Comparison of ENCODE assay signal across 13 cellular contexts in genomic region chr2:240856151-240856980, GRCh38. TPM values are rescaled to one million over a fixed set of nuclear protein-coding genes. Genes with fewer than 3 reads are reported as not detected.
A peak's percentile ranks its signal among the peaks of the same experiment; 100 is the strongest.
DNase-seq lines count a peak whose midpoint lies in the region; ATAC-seq and TF ChIP-seq lines count a peak whose summit lies in the region.
"Had no signal": no experiment of that assay in that cellular context is flagged by ENCODE, and none has a peak within 500 bp of the region (broad histone marks: within the 10 kb centered on the region; RNA-seq: fewer than 3 reads in every experiment).

No MANE protein-coding gene starts in this region.

- H3K27me3 ChIP-seq in left ventricle myocardium inferior (ENCODE audit: low read depth) = no peaks in the 10 kb centered on the region
- no peaks in the 10 kb centered on the region for H3K27me3 ChIP-seq in aorta (ENCODE audit: control insufficient read depth in 1 of 2, insufficient read depth in 2 of 2, low read length in 1 of 2)
- H3K27me3 ChIP-seq: upper lobe of left lung had no signal

- H3K36me3 ChIP-seq in left ventricle myocardium inferior (no peaks in the 10 kb centered on the region), aorta (ENCODE audit: control insufficient read depth in 1 of 2, insufficient read depth in 2 of 2, low read length in 1 of 2) (no peaks in the 10 kb centered on the region)
- H3K36me3 ChIP-seq: upper lobe of left lung had no signal

- intact Hi-C loops in left ventricle myocardium inferior (cut with micrococcal nuclease) = no loop called here
- intact Hi-C loops in left cardiac atrium (cut with DNase I) = loop anchor here in 1 of 2 donors (10.0 kb wide), 1 partner anchor 218 kb away; no protein-coding TSS in a partner anchor
- intact Hi-C loops in aorta (cut with DNase I) = loop anchor here in 1 of 2 donors (10.0 kb wide), 1 partner anchor 368 kb away; no protein-coding TSS in a partner anchor

- no peak for DNase-seq in left ventricle myocardium inferior
- DNase-seq in left cardiac atrium = no peak
- peak; percentile 61 for DNase-seq in RPMI8226
- peak in 1 of 2 donors; percentile 21 for DNase-seq in foreskin fibroblast
- peak; percentile 34 to 74 for DNase-seq in aorta
- no peak for DNase-seq in activated naive CD4-positive, alpha-beta T cell treated with anti-CD3 and anti-CD28 coated beads, Interleukin-2, amount 50 U/mL, for 72 hours (ENCODE audit: low spot score in 2 of 2)
- DNase-seq in pons (ENCODE audit: low spot score) = no peak
- no peak for DNase-seq in activated CD4-positive, alpha-beta T cell treated with anti-CD3 and anti-CD28 coated beads, Interleukin-2, amount 50 U/mL, for 1 hour
- DNase-seq: activated T-cell treated with anti-CD3 and anti-CD28 coated beads for 4 hours, NCI-H2081 had no signal

- H3K9me3 ChIP-seq in left ventricle myocardium inferior (replicated peaks) (peaks cover 13% of the 10 kb centered on the region), aorta (ENCODE audit: control insufficient read depth, low read length) (no peaks in the 10 kb centered on the region)

- H3K9me3 Mint-ChIP-seq in activated naive CD4-positive, alpha-beta T cell treated with anti-CD3 and anti-CD28 coated beads, Interleukin-2, amount 50 U/mL, for 72 hours = peaks cover 0 to 4% of the 10 kb centered on the region in 2 donors

- H3K27ac Mint-ChIP-seq in activated naive CD4-positive, alpha-beta T cell treated with anti-CD3 and anti-CD28 coated beads, Interleukin-2, amount 50 U/mL, for 72 hours = no peak overlapping the region

- WGBS in aorta, 2 donors = 70 to 73% methylated on average over 21 of the region's 21 CpGs

- H3K27ac ChIP-seq in left ventricle myocardium inferior (replicated peaks) (no peak overlapping the region), aorta (ENCODE audit: low read depth in 1 of 2, low read length in 2 of 2) (no peak overlapping the region)
- H3K27ac ChIP-seq: upper lobe of left lung had no signal

- TF ChIP-seq CTCF in left ventricle myocardium inferior (IDR thresholded peaks at IDR 0.05; ENCODE audit: borderline replicate concordance) = peak; percentile 10
- peak; percentile 4 for TF ChIP-seq CTCF in foreskin fibroblast (IDR thresholded peaks at IDR 0.05; ENCODE audit: low read depth, low read length)

- ATAC-seq in left cardiac atrium (no peak), aorta (ENCODE audit: low FRiP score) (no peak)
- ATAC-seq in activated naive CD4-positive, alpha-beta T cell treated with anti-CD3 and anti-CD28 coated beads, Interleukin-2, amount 50 U/mL, for 72 hours = no peak

- H3K4me1 ChIP-seq in left ventricle myocardium inferior (no peaks in the 10 kb centered on the region), aorta (ENCODE audit: control insufficient read depth in 1 of 2, insufficient read depth in 2 of 2, low read length in 2 of 2) (no peaks in the 10 kb centered on the region)

- H3K4me3 ChIP-seq in left ventricle myocardium inferior (no peak overlapping the region), foreskin fibroblast (ENCODE audit: low read depth in 1 of 2, low read length in 2 of 2) (no peak overlapping the region), aorta (ENCODE audit: low read length in 2 of 2) (no peak overlapping the region)
- H3K4me3 ChIP-seq: upper lobe of left lung had no signal

- H3K36me3 Mint-ChIP-seq in activated naive CD4-positive, alpha-beta T cell treated with anti-CD3 and anti-CD28 coated beads, Interleukin-2, amount 50 U/mL, for 72 hours = peaks cover 0 to 9% of the 10 kb centered on the region in 2 donors

RNA-seq across cellular contexts. Expression of gene AGXT, which starts 12.3 kb away (rescaled TPM):
- total RNA-seq in left ventricle myocardium inferior = not detected
- under 1 TPM; 0.24 to 0.29 TPM for total RNA-seq in left cardiac atrium
- total RNA-seq in aorta = not detected
- polyA plus RNA-seq in aorta = not detected
- not detected for total RNA-seq in activated naive CD4-positive, alpha-beta T cell treated with anti-CD3 and anti-CD28 coated beads, Interleukin-2, amount 50 U/mL, for 72 hours
- total RNA-seq: astrocyte, skeletal muscle tissue had no signal

RNA-seq across cellular contexts. Expression of gene KIF1A, which starts 36.3 kb away (rescaled TPM):
- 2.0 TPM for total RNA-seq in left ventricle myocardium inferior
- total RNA-seq in left cardiac atrium = 10 to 100 TPM; 27.4 to 51.5 TPM
- total RNA-seq in aorta = under 1 TPM; 0.72 to 0.78 TPM
- polyA plus RNA-seq in aorta = under 1 TPM in 1 of 2 donors, not detected in 1; 0.25 TPM
- total RNA-seq in activated naive CD4-positive, alpha-beta T cell treated with anti-CD3 and anti-CD28 coated beads, Interleukin-2, amount 50 U/mL, for 72 hours = 1 to 10 TPM; 2.1 to 6.6 TPM

RNA-seq across cellular contexts. Expression of gene MAB21L4, which starts 39.6 kb away (rescaled TPM):
- total RNA-seq in left ventricle myocardium inferior (not detected), left cardiac atrium (not detected), aorta (not detected)
- polyA plus RNA-seq in aorta = 1 to 10 TPM in 1 of 2 donors, not detected in 1; 5.5 TPM
- not detected for total RNA-seq in activated naive CD4-positive, alpha-beta T cell treated with anti-CD3 and anti-CD28 coated beads, Interleukin-2, amount 50 U/mL, for 72 hours
- total RNA-seq: skeletal muscle tissue had no signal

RNA-seq across cellular contexts. Expression of gene CROCC2, which starts 49.8 kb away (rescaled TPM):
- total RNA-seq in left ventricle myocardium inferior (not detected), left cardiac atrium (not detected), aorta (under 1 TPM; 0.13 to 0.45 TPM)
- polyA plus RNA-seq in aorta = not detected
- not detected for total RNA-seq in activated naive CD4-positive, alpha-beta T cell treated with anti-CD3 and anti-CD28 coated beads, Interleukin-2, amount 50 U/mL, for 72 hours
- total RNA-seq: astrocyte had no signal

Comparison
In these comparisons a context has a peak if more than half of its experiments do, and no peak if none do; other contexts are left out.
1. DNase-seq: peak in RPMI8226 (single experiment) and aorta (2 of 2); none in left ventricle myocardium inferior (single experiment), left cardiac atrium (single experiment), activated naive CD4-positive, alpha-beta T cell treated with anti-CD3 and anti-CD28 coated beads, Interleukin-2, amount 50 U/mL, for 72 hours (0 of 2), pons (single experiment) and activated CD4-positive, alpha-beta T cell treated with anti-CD3 and anti-CD28 coated beads, Interleukin-2, amount 50 U/mL, for 1 hour (single experiment).